Comparison of ENCODE assay signal across 1 cellular context in genomic region chr10:93254180-93254847, GRCh38.
TF ChIP-seq lines count a peak whose summit lies in the region.

No MANE protein-coding gene starts in this region.

TF ChIP-seq in HepG2, 621 proteins besides CTCF, POLR2A, EP300 and RAD21 (continued from another document and continues in another):
- no peak for TF ChIP-seq PREB (CRISPR knock-in tag; IDR thresholded peaks at IDR 0.05)
- peak; percentile 48; the same call in 1 of the 2 replicates for TF ChIP-seq KDM3A (CRISPR knock-in tag; IDR thresholded peaks at IDR 0.05; ENCODE audit: low read depth)
- TF ChIP-seq TFAP4 (IDR thresholded peaks at IDR 0.05; ENCODE audit: borderline replicate concordance, low read depth), result peak; percentile 46; the same call in 1 of the 2 replicates
- TF ChIP-seq, protein P1, sequence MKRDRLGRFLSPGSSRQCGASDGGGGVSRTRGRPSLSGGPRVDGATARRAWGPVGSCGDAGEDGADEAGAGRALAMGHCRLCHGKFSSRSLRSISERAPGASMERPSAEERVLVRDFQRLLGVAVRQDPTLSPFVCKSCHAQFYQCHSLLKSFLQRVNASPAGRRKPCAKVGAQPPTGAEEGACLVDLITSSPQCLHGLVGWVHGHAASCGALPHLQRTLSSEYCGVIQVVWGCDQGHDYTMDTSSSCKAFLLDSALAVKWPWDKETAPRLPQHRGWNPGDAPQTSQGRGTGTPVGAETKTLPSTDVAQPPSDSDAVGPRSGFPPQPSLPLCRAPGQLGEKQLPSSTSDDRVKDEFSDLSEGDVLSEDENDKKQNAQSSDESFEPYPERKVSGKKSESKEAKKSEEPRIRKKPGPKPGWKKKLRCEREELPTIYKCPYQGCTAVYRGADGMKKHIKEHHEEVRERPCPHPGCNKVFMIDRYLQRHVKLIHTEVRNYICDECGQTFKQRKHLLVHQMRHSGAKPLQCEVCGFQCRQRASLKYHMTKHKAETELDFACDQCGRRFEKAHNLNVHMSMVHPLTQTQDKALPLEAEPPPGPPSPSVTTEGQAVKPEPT (CRISPR knock-in tag; IDR thresholded peaks at IDR 0.05; ENCODE audit: low read depth), result 0 out of 2 replicates have a peak, but pooled peaks have one; percentile 41
- TF ChIP-seq, protein P2, sequence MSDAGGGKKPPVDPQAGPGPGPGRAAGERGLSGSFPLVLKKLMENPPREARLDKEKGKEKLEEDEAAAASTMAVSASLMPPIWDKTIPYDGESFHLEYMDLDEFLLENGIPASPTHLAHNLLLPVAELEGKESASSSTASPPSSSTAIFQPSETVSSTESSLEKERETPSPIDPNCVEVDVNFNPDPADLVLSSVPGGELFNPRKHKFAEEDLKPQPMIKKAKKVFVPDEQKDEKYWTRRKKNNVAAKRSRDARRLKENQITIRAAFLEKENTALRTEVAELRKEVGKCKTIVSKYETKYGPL (CRISPR knock-in tag; IDR thresholded peaks at IDR 0.05), result no peak
- TF ChIP-seq ZNF776 (CRISPR knock-in tag; IDR thresholded peaks at IDR 0.05), result no peak
- TF ChIP-seq HDAC1 (CRISPR knock-in tag; IDR thresholded peaks at IDR 0.05), result peak; percentile 74
- TF ChIP-seq EEA1 (CRISPR knock-in tag; IDR thresholded peaks at IDR 0.05; ENCODE audit: borderline replicate concordance), result no peak
- no peak for TF ChIP-seq ZBTB38 (CRISPR knock-in tag; IDR thresholded peaks at IDR 0.05)
- no peak for TF ChIP-seq SRF (IDR thresholded peaks at IDR 0.05; ENCODE audit: low read depth, low read length)
- TF ChIP-seq CREM (IDR thresholded peaks at IDR 0.05), result no peak
- TF ChIP-seq CREM (CRISPR knock-in tag; IDR thresholded peaks at IDR 0.05), result no peak
- no peak for TF ChIP-seq TFDP2 (CRISPR knock-in tag; IDR thresholded peaks at IDR 0.05)
- TF ChIP-seq ATM (IDR thresholded peaks at IDR 0.05; ENCODE audit: borderline replicate concordance), result no peak
- no peak for TF ChIP-seq ZNF383 (CRISPR knock-in tag; IDR thresholded peaks at IDR 0.05; ENCODE audit: borderline replicate concordance)
- no peak for TF ChIP-seq ZNF746 (CRISPR knock-in tag; IDR thresholded peaks at IDR 0.05)
- TF ChIP-seq ZBTB25 (CRISPR knock-in tag; IDR thresholded peaks at IDR 0.05), result 0 out of 2 replicates have a peak, but pooled peaks have one; percentile 23
- no peak for TF ChIP-seq TSC22D2 (CRISPR knock-in tag; IDR thresholded peaks at IDR 0.05; ENCODE audit: borderline replicate concordance)
- TF ChIP-seq IKZF1 (IDR thresholded peaks at IDR 0.05), result no peak
- TF ChIP-seq ZNF44 (CRISPR knock-in tag; IDR thresholded peaks at IDR 0.05), result no peak
- TF ChIP-seq ZNF382 (CRISPR knock-in tag; IDR thresholded peaks at IDR 0.05; ENCODE audit: borderline replicate concordance), result no peak
- no peak for TF ChIP-seq PAX8 (CRISPR knock-in tag; IDR thresholded peaks at IDR 0.05; ENCODE audit: borderline replicate concordance)
- TF ChIP-seq ZSCAN25 (CRISPR knock-in tag; IDR thresholded peaks at IDR 0.05), result no peak
- no peak for TF ChIP-seq ZNF24 (IDR thresholded peaks at IDR 0.05)
- TF ChIP-seq ZNF619 (CRISPR knock-in tag; IDR thresholded peaks at IDR 0.05), result no peak
- TF ChIP-seq, protein P3, sequence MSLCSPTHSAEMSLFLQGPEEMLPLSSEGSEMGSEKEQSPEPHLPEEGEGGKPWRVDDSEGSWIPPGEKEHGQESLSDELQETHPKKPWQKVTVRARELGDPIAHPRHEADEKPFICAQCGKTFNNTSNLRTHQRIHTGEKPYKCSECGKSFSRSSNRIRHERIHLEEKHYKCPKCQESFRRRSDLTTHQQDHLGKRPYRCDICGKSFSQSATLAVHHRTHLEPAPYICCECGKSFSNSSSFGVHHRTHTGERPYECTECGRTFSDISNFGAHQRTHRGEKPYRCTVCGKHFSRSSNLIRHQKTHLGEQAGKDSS (CRISPR knock-in tag; IDR thresholded peaks at IDR 0.05; ENCODE audit: borderline replicate concordance, low read depth), result no peak
- TF ChIP-seq ERF (CRISPR knock-in tag; IDR thresholded peaks at IDR 0.05), result no peak
- no peak for TF ChIP-seq SIN3A (IDR thresholded peaks at IDR 0.05; ENCODE audit: borderline replicate concordance, low read depth, low read length)
- no peak for TF ChIP-seq ZNF83 (CRISPR knock-in tag; IDR thresholded peaks at IDR 0.05; ENCODE audit: borderline replicate concordance)
- TF ChIP-seq ZSCAN20 (CRISPR knock-in tag; IDR thresholded peaks at IDR 0.05; ENCODE audit: borderline replicate concordance), result no peak
- TF ChIP-seq, protein P4, sequence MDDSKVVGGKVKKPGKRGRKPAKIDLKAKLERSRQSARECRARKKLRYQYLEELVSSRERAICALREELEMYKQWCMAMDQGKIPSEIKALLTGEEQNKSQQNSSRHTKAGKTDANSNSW (CRISPR knock-in tag; IDR thresholded peaks at IDR 0.05; ENCODE audit: borderline replicate concordance), result no peak
- TF ChIP-seq, protein P5, sequence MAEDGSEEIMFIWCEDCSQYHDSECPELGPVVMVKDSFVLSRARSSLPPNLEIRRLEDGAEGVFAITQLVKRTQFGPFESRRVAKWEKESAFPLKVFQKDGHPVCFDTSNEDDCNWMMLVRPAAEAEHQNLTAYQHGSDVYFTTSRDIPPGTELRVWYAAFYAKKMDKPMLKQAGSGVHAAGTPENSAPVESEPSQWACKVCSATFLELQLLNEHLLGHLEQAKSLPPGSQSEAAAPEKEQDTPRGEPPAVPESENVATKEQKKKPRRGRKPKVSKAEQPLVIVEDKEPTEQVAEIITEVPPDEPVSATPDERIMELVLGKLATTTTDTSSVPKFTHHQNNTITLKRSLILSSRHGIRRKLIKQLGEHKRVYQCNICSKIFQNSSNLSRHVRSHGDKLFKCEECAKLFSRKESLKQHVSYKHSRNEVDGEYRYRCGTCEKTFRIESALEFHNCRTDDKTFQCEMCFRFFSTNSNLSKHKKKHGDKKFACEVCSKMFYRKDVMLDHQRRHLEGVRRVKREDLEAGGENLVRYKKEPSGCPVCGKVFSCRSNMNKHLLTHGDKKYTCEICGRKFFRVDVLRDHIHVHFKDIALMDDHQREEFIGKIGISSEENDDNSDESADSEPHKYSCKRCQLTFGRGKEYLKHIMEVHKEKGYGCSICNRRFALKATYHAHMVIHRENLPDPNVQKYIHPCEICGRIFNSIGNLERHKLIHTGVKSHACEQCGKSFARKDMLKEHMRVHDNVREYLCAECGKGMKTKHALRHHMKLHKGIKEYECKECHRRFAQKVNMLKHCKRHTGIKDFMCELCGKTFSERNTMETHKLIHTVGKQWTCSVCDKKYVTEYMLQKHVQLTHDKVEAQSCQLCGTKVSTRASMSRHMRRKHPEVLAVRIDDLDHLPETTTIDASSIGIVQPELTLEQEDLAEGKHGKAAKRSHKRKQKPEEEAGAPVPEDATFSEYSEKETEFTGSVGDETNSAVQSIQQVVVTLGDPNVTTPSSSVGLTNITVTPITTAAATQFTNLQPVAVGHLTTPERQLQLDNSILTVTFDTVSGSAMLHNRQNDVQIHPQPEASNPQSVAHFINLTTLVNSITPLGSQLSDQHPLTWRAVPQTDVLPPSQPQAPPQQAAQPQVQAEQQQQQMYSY (CRISPR knock-in tag; IDR thresholded peaks at IDR 0.05), result no peak
- no peak for TF ChIP-seq IRX3 (CRISPR knock-in tag; IDR thresholded peaks at IDR 0.05; ENCODE audit: borderline replicate concordance, low read depth)
- TF ChIP-seq JUN (CRISPR knock-in tag; IDR thresholded peaks at IDR 0.05), result 0 out of 2 replicates have a peak, but pooled peaks have one; percentile 21
- no peak for TF ChIP-seq ZNF260 (CRISPR knock-in tag; IDR thresholded peaks at IDR 0.05; ENCODE audit: borderline replicate concordance, low read depth)
- no peak for TF ChIP-seq ZHX2 (IDR thresholded peaks at IDR 0.05; ENCODE audit: low read depth)
- TF ChIP-seq ZHX2 (CRISPR knock-in tag; IDR thresholded peaks at IDR 0.05; ENCODE audit: borderline replicate concordance), result no peak
- no peak for TF ChIP-seq MYC (CRISPR knock-in tag; IDR thresholded peaks at IDR 0.05; ENCODE audit: borderline replicate concordance)
- no peak for TF ChIP-seq ZNF614 (CRISPR knock-in tag; IDR thresholded peaks at IDR 0.05; ENCODE audit: borderline replicate concordance)
- TF ChIP-seq, protein P6, sequence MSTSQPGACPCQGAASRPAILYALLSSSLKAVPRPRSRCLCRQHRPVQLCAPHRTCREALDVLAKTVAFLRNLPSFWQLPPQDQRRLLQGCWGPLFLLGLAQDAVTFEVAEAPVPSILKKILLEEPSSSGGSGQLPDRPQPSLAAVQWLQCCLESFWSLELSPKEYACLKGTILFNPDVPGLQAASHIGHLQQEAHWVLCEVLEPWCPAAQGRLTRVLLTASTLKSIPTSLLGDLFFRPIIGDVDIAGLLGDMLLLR (CRISPR knock-in tag; IDR thresholded peaks at IDR 0.05), result no peak
- TF ChIP-seq, protein P7, sequence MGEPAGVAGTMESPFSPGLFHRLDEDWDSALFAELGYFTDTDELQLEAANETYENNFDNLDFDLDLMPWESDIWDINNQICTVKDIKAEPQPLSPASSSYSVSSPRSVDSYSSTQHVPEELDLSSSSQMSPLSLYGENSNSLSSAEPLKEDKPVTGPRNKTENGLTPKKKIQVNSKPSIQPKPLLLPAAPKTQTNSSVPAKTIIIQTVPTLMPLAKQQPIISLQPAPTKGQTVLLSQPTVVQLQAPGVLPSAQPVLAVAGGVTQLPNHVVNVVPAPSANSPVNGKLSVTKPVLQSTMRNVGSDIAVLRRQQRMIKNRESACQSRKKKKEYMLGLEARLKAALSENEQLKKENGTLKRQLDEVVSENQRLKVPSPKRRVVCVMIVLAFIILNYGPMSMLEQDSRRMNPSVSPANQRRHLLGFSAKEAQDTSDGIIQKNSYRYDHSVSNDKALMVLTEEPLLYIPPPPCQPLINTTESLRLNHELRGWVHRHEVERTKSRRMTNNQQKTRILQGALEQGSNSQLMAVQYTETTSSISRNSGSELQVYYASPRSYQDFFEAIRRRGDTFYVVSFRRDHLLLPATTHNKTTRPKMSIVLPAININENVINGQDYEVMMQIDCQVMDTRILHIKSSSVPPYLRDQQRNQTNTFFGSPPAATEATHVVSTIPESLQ (CRISPR knock-in tag; conservative IDR thresholded peaks at IDR 0.05), result no peak
